ENCODE assay signal across 24 cellular contexts in the genomic region with DNA sequence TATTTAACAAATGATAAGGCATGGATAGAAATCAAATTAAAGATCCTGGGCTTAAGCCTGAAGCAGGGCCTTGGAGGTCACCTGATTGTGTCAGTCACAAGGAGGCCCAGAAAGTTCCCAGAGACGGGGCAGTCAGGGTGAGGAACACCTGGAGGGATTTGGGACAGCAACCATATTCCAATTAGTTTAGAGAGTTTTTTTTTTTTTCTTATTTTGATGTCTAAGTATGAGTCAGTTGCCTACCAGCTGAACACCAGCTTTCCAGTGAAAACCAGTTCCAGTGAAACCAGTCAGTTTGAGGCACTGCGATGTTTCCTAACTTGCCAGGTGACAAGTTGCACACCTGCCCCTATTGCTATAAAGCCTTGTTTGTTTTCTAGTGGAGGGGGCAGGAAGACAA.
DNase-seq lines count a peak whose midpoint lies in the region; ATAC-seq, FAIRE-seq and TF ChIP-seq lines count a peak whose summit lies in the region.
"Had no signal": no experiment of that assay in that cellular context is flagged by ENCODE, and none has a peak within 500 bp of the region (broad histone marks: within the 10 kb centered on the region; RNA-seq: fewer than 3 reads in every experiment).

No MANE protein-coding gene starts in this region.

- H3K4me1 ChIP-seq in body of pancreas (peaks cover 47% of the 10 kb centered on the region), pancreas (peaks cover 6 to 34% (median 28%) of the 10 kb centered on the region in 3 donors)
- H3K4me1 ChIP-seq: BE2C had no signal

- peak; percentile 84 for ATAC-seq in body of pancreas
- peak; percentile 84 to 93 (median 91) for ATAC-seq in pancreas
- ATAC-seq in HG03442 (IDR thresholded peaks at IDR 0.05; ENCODE audit: unreplicated experiment): no peak
- ATAC-seq: activated CD4-positive, alpha-beta T cell treated with anti-CD3 and anti-CD28 coated beads for 36 hours; activated CD8-positive, alpha-beta memory T cell treated with anti-CD3 and anti-CD28 coated beads, Interleukin-2, amount 10 ng/mL, durations not matched to agents 7 days and 5 days; HCT116 had no signal

- TF ChIP-seq CTCF in body of pancreas (IDR thresholded peaks at IDR 0.05): no peak
- no peak for TF ChIP-seq CTCF in pancreas (IDR thresholded peaks at IDR 0.05)

- H3K9me3 ChIP-seq in body of pancreas (no peaks in the 10 kb centered on the region), pancreas (no peaks in the 10 kb centered on the region)
- H3K9me3 ChIP-seq: BE2C, stomach had no signal

- WGBS in body of pancreas, 2 donors: 9 to 25% methylated on average over 2 of the region's 2 CpGs
- WGBS in pancreas, 2 donors: 18 to 20% methylated on average over 2 of the region's 2 CpGs

- intact Hi-C loops in body of pancreas (cut with DNase I): no loop called here
- intact Hi-C loops in pancreas (cut with DNase I): no loop called here

- FAIRE-seq in pancreas (lab: Jason Lieb, UNC): no peak
- FAIRE-seq: G401.6, kidney had no signal

- H3K27me3 ChIP-seq in body of pancreas (no peaks in the 10 kb centered on the region), pancreas (no peaks in the 10 kb centered on the region)
- H3K27me3 ChIP-seq: BE2C, stomach had no signal

- DNase-seq in DMS79 treated with DMSO at 0.1 percent for 48 hours (lab: John Stamatoyannopoulos, UW) (peak; percentile 43), DMS79 (lab: John Stamatoyannopoulos, UW) (no peak), NCI-H2196 treated with DMSO at 0.1 percent for 48 hours (lab: John Stamatoyannopoulos, UW; ENCODE audit: unreplicated experiment) (peak; percentile 56), body of pancreas (peak; percentile 50 to 69 (median 64)), pancreas (peak in 5 of 6 donors; percentile 31 to 66 (median 62)), GDM1 (lab: John Stamatoyannopoulos, UW) (no peak)
- DNase-seq in activated effector memory CD4-positive, alpha-beta T cell treated with Interleukin-2 at 50 U/mL for 16 hours: no peak
- DNase-seq: 8988T; activated CD4-positive, alpha-beta T cell treated with anti-CD3 and anti-CD28 coated beads for 36 hours; activated CD8-positive, alpha-beta memory T cell treated with anti-CD3 and anti-CD28 coated beads, Interleukin-2, amount 10 ng/mL, durations not matched to agents 7 days and 5 days; activated naive CD8-positive, alpha-beta T cell treated with anti-CD3 and anti-CD28 coated beads, Interleukin-2, amount 10 ng/mL, durations not matched to agents 7 days and 5 days; BE2C; cortex of kidney; kidney; NCI-H2081 treated with DMSO at 0.1 percent for 48 hours; nephron progenitor cell; NK-92 treated with Interleukin-12 subunit alpha and Interleukin-12 subunit beta, amount 100 ng/mL, for 24 hours; stimulated activated CD4-positive, alpha-beta T cell treated with anti-CD3 and anti-CD28 coated beads, Interleukin-4, amount 100 ng/mL, for 24 hours; stomach had no signal

- H3K36me3 ChIP-seq in body of pancreas (replicated peaks in 1 of 2; ENCODE audit: insufficient read depth in 1 of 2, low read depth in 2 of 2): no peaks in the 10 kb centered on the region
- no peaks in the 10 kb centered on the region for H3K36me3 ChIP-seq in pancreas
- H3K36me3 ChIP-seq: BE2C, stomach had no signal

- H3K27ac ChIP-seq in body of pancreas: peak overlapping the region in 3 of 4 donors; percentile 32 to 56 (median 55)
- H3K27ac ChIP-seq in pancreas: peak overlapping the region; percentile 5 to 75 (median 48)
- H3K27ac ChIP-seq: HL-60, stomach had no signal

- no peak for TF ChIP-seq POLR2A in body of pancreas (IDR thresholded peaks at IDR 0.05)

- H3K4me3 ChIP-seq in body of pancreas (no peak overlapping the region), pancreas (no peak overlapping the region)
- H3K4me3 ChIP-seq: smooth muscle cell, stomach had no signal

Comparison
In these comparisons a context has a peak if more than half of its experiments do, and no peak if none do; other contexts are left out.
1. DNase-seq: peak in DMS79 treated with DMSO at 0.1 percent for 48 hours (single experiment), NCI-H2196 treated with DMSO at 0.1 percent for 48 hours (single experiment), body of pancreas (4 of 4) and pancreas (5 of 6); none in DMS79 (single experiment), GDM1 (single experiment) and activated effector memory CD4-positive, alpha-beta T cell treated with Interleukin-2 at 50 U/mL for 16 hours (single experiment).